ENCODE assay signal across 15 cellular contexts in genomic region chr15:70050447-70050846, GRCh38.
"Had no signal": no experiment of that assay in that cellular context is flagged by ENCODE, and none has a peak within 500 bp of the region (broad histone marks: within the 10 kb centered on the region; RNA-seq: fewer than 3 reads in every experiment).

No MANE protein-coding gene starts in this region.

- DNase-seq: activated CD4-positive, alpha-beta T cell treated with anti-CD3 and anti-CD28 coated beads, Interleukin-2, amount 50 U/mL, for 4 hours; activated CD8-positive, alpha-beta memory T cell treated with anti-CD3 and anti-CD28 coated beads, Interleukin-2, amount 10 ng/mL, durations not matched to agents 7 days and 5 days; activated gamma-delta T cell; activated T-cell treated with anti-CD3 and anti-CD28 coated beads, Interleukin-2, amount 50 U/mL, for 24 hours; brain microvascular endothelial cell; naive B cell; stimulated activated CD4-positive, alpha-beta T cell treated with anti-CD3 and anti-CD28 coated beads, Interleukin-4, amount 100 ng/mL, for 24 hours; stimulated activated naive CD4-positive, alpha-beta T cell treated with Interleukin-2 at 50 U/mL for 16 hours; substantia nigra had no signal

- H3K27ac Mint-ChIP-seq: activated CD8-positive, alpha-beta memory T cell treated with anti-CD3 and anti-CD28 coated beads, Interleukin-2, amount 10 ng/mL, durations not matched to agents 7 days and 5 days; T-helper 2 cell treated with Interferon-gamma antibody and Interleukin-4, amounts not matched to agents 5 μg/mL and 100 μg/mL, for 36 hours; type B pancreatic cell had no signal

- ATAC-seq: activated CD8-positive, alpha-beta memory T cell treated with anti-CD3 and anti-CD28 coated beads, Interleukin-2, amount 10 ng/mL, durations not matched to agents 7 days and 5 days; heart left ventricle had no signal

- H3K27me3 Mint-ChIP-seq: activated CD8-positive, alpha-beta memory T cell treated with anti-CD3 and anti-CD28 coated beads, Interleukin-2, amount 10 ng/mL, durations not matched to agents 7 days and 5 days; activated T-cell treated with anti-CD3 and anti-CD28 coated beads, Interleukin-2, amount 50 U/mL, for 24 hours; naive B cell; type B pancreatic cell had no signal

- H3K27me3 ChIP-seq: brain microvascular endothelial cell, heart left ventricle, right atrium auricular region had no signal

- H3K4me1 ChIP-seq: right atrium auricular region had no signal

- H3K4me3 ChIP-seq: heart left ventricle, lung, right atrium auricular region, skin epidermis had no signal

- H3K9me3 ChIP-seq: heart left ventricle, right atrium auricular region had no signal

- H3K4me3 Mint-ChIP-seq: activated CD8-positive, alpha-beta memory T cell treated with anti-CD3 and anti-CD28 coated beads, Interleukin-2, amount 10 ng/mL, durations not matched to agents 7 days and 5 days; activated T-cell treated with anti-CD3 and anti-CD28 coated beads, Interleukin-2, amount 50 U/mL, for 24 hours; T-helper 2 cell treated with Interferon-gamma antibody and Interleukin-4, amounts not matched to agents 5 μg/mL and 100 μg/mL, for 36 hours; type B pancreatic cell had no signal

- H3K27ac ChIP-seq: brain microvascular endothelial cell, right atrium auricular region, skin epidermis had no signal

- H3K9me3 Mint-ChIP-seq: activated T-cell treated with anti-CD3 and anti-CD28 coated beads, Interleukin-2, amount 50 U/mL, for 24 hours; naive B cell; T-helper 2 cell treated with Interferon-gamma antibody and Interleukin-4, amounts not matched to agents 5 μg/mL and 100 μg/mL, for 36 hours; type B pancreatic cell had no signal

- H3K4me1 Mint-ChIP-seq: activated CD8-positive, alpha-beta memory T cell treated with anti-CD3 and anti-CD28 coated beads, Interleukin-2, amount 10 ng/mL, durations not matched to agents 7 days and 5 days had no signal
